1 cellular context compared by ENCODE assay signal in the genomic region with DNA sequence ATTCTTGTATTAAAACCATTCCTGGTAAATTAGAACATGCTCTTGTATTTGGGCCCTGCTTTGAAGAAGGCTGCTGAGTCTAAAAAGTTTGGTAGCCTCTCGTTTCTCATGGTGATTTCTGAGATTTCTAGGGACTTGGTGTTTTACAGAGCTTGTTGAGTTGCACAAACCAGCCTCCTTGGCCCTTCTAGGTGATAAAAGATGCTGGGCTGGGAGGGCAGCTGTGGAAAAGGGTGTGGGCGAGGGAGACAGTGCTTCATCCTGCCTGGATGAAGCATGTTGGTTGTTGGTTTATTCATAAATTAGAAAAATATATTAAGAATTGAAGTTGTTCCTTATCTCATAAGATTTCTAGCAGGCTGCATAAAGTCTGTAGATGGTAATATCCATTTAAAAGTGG.
TF ChIP-seq lines count a peak whose summit lies in the region.

No MANE protein-coding gene starts in this region.

TF ChIP-seq in HEK293, 187 proteins besides CTCF, POLR2A, EP300 and RAD21 (continued from another document):
- TF ChIP-seq, protein P1, sequence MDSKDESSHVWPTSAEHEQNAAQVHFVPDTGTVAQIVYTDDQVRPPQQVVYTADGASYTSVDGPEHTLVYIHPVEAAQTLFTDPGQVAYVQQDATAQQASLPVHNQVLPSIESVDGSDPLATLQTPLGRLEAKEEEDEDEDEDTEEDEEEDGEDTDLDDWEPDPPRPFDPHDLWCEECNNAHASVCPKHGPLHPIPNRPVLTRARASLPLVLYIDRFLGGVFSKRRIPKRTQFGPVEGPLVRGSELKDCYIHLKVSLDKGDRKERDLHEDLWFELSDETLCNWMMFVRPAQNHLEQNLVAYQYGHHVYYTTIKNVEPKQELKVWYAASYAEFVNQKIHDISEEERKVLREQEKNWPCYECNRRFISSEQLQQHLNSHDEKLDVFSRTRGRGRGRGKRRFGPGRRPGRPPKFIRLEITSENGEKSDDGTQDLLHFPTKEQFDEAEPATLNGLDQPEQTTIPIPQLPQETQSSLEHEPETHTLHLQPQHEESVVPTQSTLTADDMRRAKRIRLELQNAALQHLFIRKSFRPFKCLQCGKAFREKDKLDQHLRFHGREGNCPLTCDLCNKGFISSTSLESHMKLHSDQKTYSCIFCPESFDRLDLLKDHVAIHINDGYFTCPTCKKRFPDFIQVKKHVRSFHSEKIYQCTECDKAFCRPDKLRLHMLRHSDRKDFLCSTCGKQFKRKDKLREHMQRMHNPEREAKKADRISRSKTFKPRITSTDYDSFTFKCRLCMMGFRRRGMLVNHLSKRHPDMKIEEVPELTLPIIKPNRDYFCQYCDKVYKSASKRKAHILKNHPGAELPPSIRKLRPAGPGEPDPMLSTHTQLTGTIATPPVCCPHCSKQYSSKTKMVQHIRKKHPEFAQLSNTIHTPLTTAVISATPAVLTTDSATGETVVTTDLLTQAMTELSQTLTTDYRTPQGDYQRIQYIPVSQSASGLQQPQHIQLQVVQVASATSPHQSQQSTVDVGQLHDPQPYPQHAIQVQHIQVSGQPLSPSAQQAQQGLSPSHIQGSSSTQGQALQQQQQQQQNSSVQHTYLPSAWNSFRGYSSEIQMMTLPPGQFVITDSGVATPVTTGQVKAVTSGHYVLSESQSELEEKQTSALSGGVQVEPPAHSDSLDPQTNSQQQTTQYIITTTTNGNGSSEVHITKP (tag by site-specific recombination; IDR thresholded peaks at IDR 0.05), result no peak
